In genomic region chr3:12495749-12496452, GRCh38 we compare ENCODE assay signal across 21 cellular contexts. TPM values are rescaled to one million over a fixed set of nuclear protein-coding genes. Genes with fewer than 3 reads are reported as not detected.
DNase-seq lines count a peak whose midpoint lies in the region; ATAC-seq, FAIRE-seq and TF ChIP-seq lines count a peak whose summit lies in the region.
"Had no signal": no experiment of that assay in that cellular context is flagged by ENCODE, and none has a peak within 500 bp of the region (broad histone marks: within the 10 kb centered on the region; RNA-seq: fewer than 3 reads in every experiment).

No MANE protein-coding gene starts in this region.

- peak; percentile 41 to 62 (median 57) for TF ChIP-seq CTCF in K562 (IDR thresholded peaks at IDR 0.05 in 2 of 3, conservative IDR thresholded peaks at IDR 0.05 in 1 of 3; ENCODE audit: insufficient read depth in 2 of 3, low read depth in 1 of 3, low read length in 3 of 3)
- TF ChIP-seq CTCF in kidney epithelial cell (IDR thresholded peaks at IDR 0.05; ENCODE audit: insufficient read depth, low read length, poor library complexity, severe bottlenecking) = peak; percentile 22
- no peak for TF ChIP-seq CTCF in thyroid gland (IDR thresholded peaks at IDR 0.05)

- no peak for TF ChIP-seq RAD21 in K562 (CRISPR knock-in tag; conservative IDR thresholded peaks at IDR 0.05 in 1 of 2, IDR thresholded peaks at IDR 0.05 in 1 of 2)

- H3K4me3 ChIP-seq in K562 (no peak overlapping the region), kidney epithelial cell (ENCODE audit: low read depth, low read length) (no peak overlapping the region), thyroid gland (replicated peaks in 1 of 3) (no peak overlapping the region)
- H3K4me3 ChIP-seq: BLaER1 treated with 17β-estradiol and CSF1 and Interleukin-3, amounts not matched to agents 10 nM and 100 nM; Peyer's patch; prostate gland had no signal

- H3K4me2 ChIP-seq in K562 (ENCODE audit: insufficient read depth, low read length) = no peak overlapping the region
- H3K4me2 ChIP-seq: BLaER1 treated with 17β-estradiol and CSF1 and Interleukin-3, amounts not matched to agents 10 nM and 100 nM had no signal

- no peak overlapping the region for H3K9ac ChIP-seq in K562 (ENCODE audit: insufficient read depth in 1 of 2, low read depth in 2 of 2, low read length in 2 of 2)
- H3K9ac ChIP-seq: BLaER1 treated with 17β-estradiol and CSF1 and Interleukin-3, amounts not matched to agents 10 nM and 100 nM had no signal

- H3K36me3 ChIP-seq in K562 (ENCODE audit: control insufficient read depth, insufficient read depth, low read length) = peaks cover 91% of the 10 kb centered on the region
- peaks cover 4% of the 10 kb centered on the region for H3K36me3 ChIP-seq in kidney epithelial cell (ENCODE audit: control insufficient read depth, insufficient read depth, low read length)
- H3K36me3 ChIP-seq in thyroid gland = peaks cover 16 to 22% of the 10 kb centered on the region in 2 donors
- H3K36me3 ChIP-seq: prostate gland had no signal

- FAIRE-seq in K562 (lab: Jason Lieb, UNC) = peak; percentile 70
- FAIRE-seq: frontal cortex, H54 had no signal

- H2AFZ ChIP-seq in K562 (ENCODE audit: low read depth, low read length) = no peak overlapping the region

- CTCF ChIA-PET in K562 (lab: Yijun Ruan, JAX; ENCODE audit: low intra/inter-chr PET ratio) = no interaction called here

- WGBS in K562 (ENCODE audit: insufficient coverage, low coverage, missing lambda C conversion rate) = 90% methylated on average over 8 of the region's 8 CpGs
- WGBS in thyroid gland, 2 donors = 83 to 89% methylated on average over 8 of the region's 8 CpGs

- POLR2A ChIA-PET in K562 (lab: Yijun Ruan, JAX) = interaction anchor here (0.6 to 3.1 kb wide), 3 partner anchors 11 to 318 kb away, joined by 3 to 8 read pairs (median 3); partner anchors contain the start of gene TSEN2

- no peaks in the 10 kb centered on the region for H3K9me1 ChIP-seq in K562 (ENCODE audit: control insufficient read depth, insufficient read depth, low read length)

- intact Hi-C loops in K562 (cut with micrococcal nuclease) (no loop called here), thyroid gland (cut with DNase I) (no loop called here)

- no peak overlapping the region for H3K27ac ChIP-seq in K562 (ENCODE audit: extremely low read depth, low read depth, low read length)
- H3K27ac ChIP-seq in thyroid gland = no peak overlapping the region
- H3K27ac ChIP-seq: BLaER1 treated with 17β-estradiol and CSF1 and Interleukin-3, amounts not matched to agents 10 nM and 100 nM; Peyer's patch; prostate gland had no signal

- H3K4me1 ChIP-seq in K562 (replicated peaks in 1 of 2; ENCODE audit: control insufficient read depth in 2 of 2, insufficient read depth in 2 of 2, low read length in 2 of 2) (no peaks in the 10 kb centered on the region), thyroid gland (no peaks in the 10 kb centered on the region)
- H3K4me1 ChIP-seq: BLaER1 treated with 17β-estradiol and CSF1 and Interleukin-3, amounts not matched to agents 10 nM and 100 nM; Peyer's patch; prostate gland had no signal

- no peaks in the 10 kb centered on the region for H3K27me3 ChIP-seq in K562 (ENCODE audit: control insufficient read depth in 2 of 2, insufficient read depth in 2 of 2, low read length in 2 of 2)
- no peaks in the 10 kb centered on the region for H3K27me3 ChIP-seq in kidney epithelial cell (ENCODE audit: control insufficient read depth, insufficient read depth, low read length)
- H3K27me3 ChIP-seq in thyroid gland = no peaks in the 10 kb centered on the region
- H3K27me3 ChIP-seq: BLaER1 treated with 17β-estradiol and CSF1 and Interleukin-3, amounts not matched to agents 10 nM and 100 nM; Peyer's patch had no signal

- H4K20me1 ChIP-seq in K562 (replicated peaks; ENCODE audit: control insufficient read depth, insufficient read depth, low read length) = no peaks in the 10 kb centered on the region; the same call in 1 of the 2 replicates

- peak; percentile 69 for ATAC-seq in K562
- no peak for ATAC-seq in HG02763 (IDR thresholded peaks at IDR 0.05; ENCODE audit: unreplicated experiment)
- no peak for ATAC-seq in GM21390 (IDR thresholded peaks at IDR 0.05; ENCODE audit: unreplicated experiment)
- ATAC-seq: activated CD8-positive, alpha-beta T cell treated with anti-CD3 and anti-CD28 coated beads for 36 hours; naive thymus-derived CD4-positive, alpha-beta T cell had no signal

- no peaks in the 10 kb centered on the region for H3K79me2 ChIP-seq in K562 (ENCODE audit: control insufficient read depth, insufficient read depth, low read length)

- H3K9me3 ChIP-seq in K562 (replicated peaks; ENCODE audit: control insufficient read depth, insufficient read depth, low read depth, low read length) (no peaks in the 10 kb centered on the region), thyroid gland (no peaks in the 10 kb centered on the region)
- H3K9me3 ChIP-seq: BLaER1 treated with 17β-estradiol and CSF1 and Interleukin-3, amounts not matched to agents 10 nM and 100 nM; Peyer's patch; prostate gland had no signal

- in situ Hi-C loops in K562 (cut with MboI) = no loop called here

- no peak for TF ChIP-seq EP300 in K562 (IDR thresholded peaks at IDR 0.05; ENCODE audit: low read length)

- TF ChIP-seq POLR2A in K562 (conservative IDR thresholded peaks at IDR 0.05) (no peak), thyroid gland (IDR thresholded peaks at IDR 0.05) (no peak)

- DNase-seq in ELF-1 (ENCODE audit: low read depth, low spot score) (peak; percentile 25), HuH-7 (ENCODE audit: low spot score) (peak; percentile 58), K562 (ENCODE audit: extremely low read depth in 1 of 4, low spot score in 3 of 4) (peak in 1 of 4 experiments; percentile 28), kidney epithelial cell (ENCODE audit: low read depth) (no peak), thyroid gland (no peak)
- DNase-seq in activated CD4-positive, alpha-beta T cell treated with anti-CD3 and anti-CD28 coated beads for 48 hours = no peak
- DNase-seq: activated CD8-positive, alpha-beta T cell treated with anti-CD3 and anti-CD28 coated beads for 36 hours; activated naive CD8-positive, alpha-beta T cell treated with anti-CD3 and anti-CD28 coated beads for 36 hours; activated T-cell treated with anti-CD3 and anti-CD28 coated beads, Interleukin-2, amount 50 U/mL, for 48 hours; naive thymus-derived CD4-positive, alpha-beta T cell; NCI-H1105; Peyer's patch; stimulated activated naive CD4-positive, alpha-beta T cell; trophoblast cell had no signal

- BruUV-seq in K562 (replicated peaks; lab: Mats Ljungman, UMichigan) = no TSS peak

TF ChIP-seq in K562, 482 proteins besides CTCF, POLR2A, EP300 and RAD21:
- TF ChIP-seq JUND (IDR thresholded peaks at IDR 0.05; ENCODE audit: borderline replicate concordance, low read depth, low read length) = 0 out of 2 replicates have a peak, but pooled peaks have one; percentile 5
- no peak for TF ChIP-seq JUND (tag; IDR thresholded peaks at IDR 0.05; ENCODE audit: borderline replicate concordance, low read depth, low read length)
- no peak for TF ChIP-seq ZNF778 (CRISPR knock-in tag; IDR thresholded peaks at IDR 0.05)

RNA-seq across cellular contexts. Expression of gene TSEN2, which starts 11.6 kb away (rescaled TPM):
- 122 and 144 TPM in 2 replicates for total RNA-seq in K562 (2011; cell fraction: chromatin; rRNA removed; ENCODE audit: low replicate concordance)
- 63.7 and 68.7 TPM in 2 replicates for total RNA-seq in K562 (2011; cell fraction: nucleolus; rRNA removed)
- total RNA-seq in K562 (2011; cell fraction: nucleoplasm; rRNA removed) = 97.8 and 189 TPM in 2 replicates
- total RNA-seq in K562 (2014; rRNA removed) (38.5 and 40.4 TPM in 2 replicates), K562 (2014; rRNA removed; fragmentation: Illumina TruSeq; extraction: Trizol) (52.8 and 55.9 TPM in 2 replicates), K562 (2015; rRNA removed; fragmentation: Illumina TruSeq; extraction: Trizol) (53.0 and 55.2 TPM in 2 replicates), K562 (2021) (39.9 TPM in 2 replicates), kidney epithelial cell (8.4 and 11.4 TPM in 2 replicates), thyroid gland (10 to 100 TPM; 14.9 to 25.8 (median 21.4) TPM)
- polyA plus RNA-seq in K562 (2011; rRNA removed) (39.4 and 43.7 TPM in 2 replicates), K562 (2014; fragmentation: Illumina TruSeq; extraction: Trizol) (48.2 and 55.6 TPM in 2 replicates), K562 (2014; fragmentation: Nextera tagmentation; extraction: Ambion mirVana) (10 to 100 TPM; 39.3 to 76.3 TPM), K562 (2014; rRNA removed) (46.6 and 50.8 TPM in 2 replicates)
- polyA plus RNA-seq in K562 (2011; cell fraction: cytosol; rRNA removed) = 15.6 and 18.3 TPM in 2 replicates
- 53.0 and 76.1 TPM in 2 replicates for polyA plus RNA-seq in K562 (2011; cell fraction: nucleus; rRNA removed)
- polyA plus RNA-seq in K562 (2012) = 29.0 and 36.0 TPM in 2 replicates
- 63.4 and 74.4 TPM in 2 replicates for polyA minus RNA-seq in K562 (2011; rRNA and poly(A)+ RNA removed)
- polyA minus RNA-seq in K562 (2011; cell fraction: cytosol; rRNA and poly(A)+ RNA removed) = 14.2 and 22.0 TPM in 2 replicates
- polyA minus RNA-seq in K562 (2011; cell fraction: nucleus; rRNA and poly(A)+ RNA removed) = 40.0 and 47.9 TPM in 2 replicates

RNA-seq across cellular contexts. Expression of gene MKRN2OS, which starts 49.4 kb away (rescaled TPM):
- not detected in 2 replicates for total RNA-seq in K562 (2011; cell fraction: chromatin; rRNA removed; ENCODE audit: low replicate concordance)
- not detected in 2 replicates for total RNA-seq in K562 (2011; cell fraction: nucleolus; rRNA removed)
- total RNA-seq in K562 (2011; cell fraction: nucleoplasm; rRNA removed) = not detected in 2 replicates
- total RNA-seq in K562 (2014; rRNA removed) (not detected in 2 replicates), K562 (2014; rRNA removed; fragmentation: Illumina TruSeq; extraction: Trizol) (not detected in 2 replicates), K562 (2015; rRNA removed; fragmentation: Illumina TruSeq; extraction: Trizol) (not detected in 2 replicates), K562 (2021) (0.27 TPM in 1 of 2 replicates, not detected in the other), kidney epithelial cell (0.14 and 1.3 TPM in 2 replicates), thyroid gland (not detected)
- polyA plus RNA-seq in K562 (2011; rRNA removed) (0.17 TPM in 1 of 2 replicates, not detected in the other), K562 (2014; fragmentation: Illumina TruSeq; extraction: Trizol) (not detected in 2 replicates), K562 (2014; fragmentation: Nextera tagmentation; extraction: Ambion mirVana) (under 1 TPM in 1 of 2 experiments, not detected in 1; 0.11 TPM), K562 (2014; rRNA removed) (not detected in 2 replicates)
- not detected in 2 replicates for polyA plus RNA-seq in K562 (2011; cell fraction: cytosol; rRNA removed)
- polyA plus RNA-seq in K562 (2011; cell fraction: nucleus; rRNA removed) = not detected in 2 replicates
- 0.12 and 0.26 TPM in 2 replicates for polyA plus RNA-seq in K562 (2012)
- not detected in 2 replicates for polyA minus RNA-seq in K562 (2011; rRNA and poly(A)+ RNA removed)
- polyA minus RNA-seq in K562 (2011; cell fraction: cytosol; rRNA and poly(A)+ RNA removed) = not detected in 2 replicates
- not detected in 2 replicates for polyA minus RNA-seq in K562 (2011; cell fraction: nucleus; rRNA and poly(A)+ RNA removed)
- total RNA-seq: activated CD8-positive, alpha-beta T cell treated with anti-CD3 and anti-CD28 coated beads for 36 hours; activated naive CD8-positive, alpha-beta T cell treated with anti-CD3 and anti-CD28 coated beads for 36 hours; frontal cortex; lung microvascular endothelial cell; naive thymus-derived CD4-positive, alpha-beta T cell had no signal
- polyA plus RNA-seq: naive thymus-derived CD4-positive, alpha-beta T cell had no signal

Comparison
In these comparisons a context has a peak if more than half of its experiments do, and no peak if none do; other contexts are left out.
1. DNase-seq: peak in ELF-1 (single experiment) and HuH-7 (single experiment); none in kidney epithelial cell (single experiment), activated CD4-positive, alpha-beta T cell treated with anti-CD3 and anti-CD28 coated beads for 48 hours (single experiment) and thyroid gland (0 of 2).
2. CTCF ChIP-seq: peak in K562 (3 of 3) and kidney epithelial cell (single experiment); none in thyroid gland (0 of 6).